ENCODE assay signal across 18 cellular contexts in the genomic region with DNA sequence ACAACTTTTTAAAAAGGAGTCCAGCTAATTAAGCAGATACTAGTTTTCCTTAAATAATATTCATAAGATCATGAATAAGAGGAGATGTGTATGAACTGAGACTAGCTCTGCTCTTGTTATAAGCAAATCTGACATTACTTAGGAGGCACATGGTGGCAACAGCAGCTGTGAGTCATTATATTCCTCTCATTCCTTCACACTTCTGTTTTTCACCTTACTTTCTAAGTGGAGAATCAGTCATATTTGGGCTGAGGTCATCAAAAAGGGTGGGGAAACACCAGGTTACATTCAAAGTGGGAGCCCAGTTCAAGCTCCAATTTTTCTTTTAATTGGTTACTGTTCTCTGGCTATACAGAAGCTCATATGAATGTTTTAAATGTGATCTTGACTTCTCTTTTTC. TPM values are rescaled to one million over a fixed set of nuclear protein-coding genes. Genes with fewer than 3 reads are reported as not detected.
DNase-seq lines count a peak whose midpoint lies in the region; ATAC-seq and TF ChIP-seq lines count a peak whose summit lies in the region.
"Had no signal": no experiment of that assay in that cellular context is flagged by ENCODE, and none has a peak within 500 bp of the region (broad histone marks: within the 10 kb centered on the region; RNA-seq: fewer than 3 reads in every experiment).

No MANE protein-coding gene starts in this region.

- H3K9me2 ChIP-seq in GM23338 (ENCODE audit: insufficient read depth) = no peaks in the 10 kb centered on the region

- no peak overlapping the region for H3K27ac Mint-ChIP-seq in endothelial cell (ENCODE audit: unreplicated experiment)
- no peak overlapping the region for H3K27ac Mint-ChIP-seq in GM23338
- H3K27ac Mint-ChIP-seq: CD4-positive, CD25-positive, alpha-beta regulatory T cell had no signal

- H2AFZ ChIP-seq in GM23338 = no peak overlapping the region

- H3K27me3 ChIP-seq in GM23338 (ENCODE audit: insufficient read depth) = peaks cover 9% of the 10 kb centered on the region
- H3K27me3 ChIP-seq: dorsolateral prefrontal cortex, ovary had no signal

- no peaks in the 10 kb centered on the region for H3K36me3 Mint-ChIP-seq in endothelial cell (ENCODE audit: low read depth, unreplicated experiment)
- H3K36me3 Mint-ChIP-seq in GM23338 (ENCODE audit: low read depth) = no peaks in the 10 kb centered on the region
- H3K36me3 Mint-ChIP-seq: CD4-positive, CD25-positive, alpha-beta regulatory T cell had no signal

- H3K9me3 Mint-ChIP-seq in endothelial cell (ENCODE audit: unreplicated experiment) (no peaks in the 10 kb centered on the region), GM23338 (no peaks in the 10 kb centered on the region)
- H3K9me3 Mint-ChIP-seq: CD4-positive, CD25-positive, alpha-beta regulatory T cell had no signal

- DNase-seq in NCI-H226 = peak; percentile 20
- no peak for DNase-seq in endothelial cell (ENCODE audit: low spot score)
- no peak for DNase-seq in GM23338 (ENCODE audit: low spot score)
- DNase-seq in activated CD8-positive, alpha-beta memory T cell treated with anti-CD3 and anti-CD28 coated beads, Interleukin-2, amount 50 U/mL, for 4 hours = no peak
- DNase-seq: CD4-positive, CD25-positive, alpha-beta regulatory T cell; dorsolateral prefrontal cortex; NCI-H524; ovary; stimulated activated CD4-positive, alpha-beta T cell treated with anti-CD3 and anti-CD28 coated beads, Interleukin-1b, Interleukin-23, amount 100 ng/mL, for 48 hours had no signal

- peaks cover 4% of the 10 kb centered on the region for H3K27me3 Mint-ChIP-seq in endothelial cell (ENCODE audit: unreplicated experiment)
- H3K27me3 Mint-ChIP-seq in GM23338 (ENCODE audit: insufficient read depth, low read depth, poor library complexity) = peaks cover 2% of the 10 kb centered on the region

- H4K20me1 ChIP-seq in GM23338 (replicated peaks; ENCODE audit: insufficient read depth) = no peaks in the 10 kb centered on the region

- H3K36me3 ChIP-seq in GM23338 (ENCODE audit: insufficient read depth) = no peaks in the 10 kb centered on the region
- H3K36me3 ChIP-seq: ovary, SJSA1 had no signal

- no peak overlapping the region for H3K4me3 ChIP-seq in GM23338
- H3K4me3 ChIP-seq: dorsolateral prefrontal cortex, lung, ovary, SJSA1 had no signal

- H3K4me3 Mint-ChIP-seq in endothelial cell (ENCODE audit: unreplicated experiment) (no peak overlapping the region), GM23338 (no peak overlapping the region)
- H3K4me3 Mint-ChIP-seq: CD4-positive, CD25-positive, alpha-beta regulatory T cell had no signal

- H3K27ac ChIP-seq in GM23338 (ENCODE audit: low read depth) = no peak overlapping the region
- H3K27ac ChIP-seq: dorsolateral prefrontal cortex, ovary, SJSA1 had no signal

- no peak overlapping the region for H3K4me2 ChIP-seq in GM23338

- ATAC-seq in GM18511 (IDR thresholded peaks at IDR 0.05; ENCODE audit: unreplicated experiment) = peak; percentile 94
- peak; percentile 96 for ATAC-seq in GM19463 (IDR thresholded peaks at IDR 0.05; ENCODE audit: unreplicated experiment)
- ATAC-seq in HG02884 (IDR thresholded peaks at IDR 0.05; ENCODE audit: unreplicated experiment) = peak; percentile 80
- ATAC-seq in GM23338 = no peak
- ATAC-seq in GM19328 (IDR thresholded peaks at IDR 0.05; ENCODE audit: unreplicated experiment) = no peak
- ATAC-seq: activated CD4-positive, CD25-positive, alpha-beta regulatory T cell treated with anti-CD3 and anti-CD28 coated beads, Interleukin-2, amount 50 U/mL, for 24 hours had no signal

- no peaks in the 10 kb centered on the region for H3K4me1 ChIP-seq in GM23338 (ENCODE audit: insufficient read depth)
- H3K4me1 ChIP-seq: SJSA1 had no signal

- H3F3A ChIP-seq in GM23338 (replicated peaks; ENCODE audit: low read depth) = no peaks in the 10 kb centered on the region

- TF ChIP-seq CTCF in endothelial cell (IDR thresholded peaks at IDR 0.05; ENCODE audit: unreplicated experiment) (no peak), GM23338 (conservative IDR thresholded peaks at IDR 0.05; ENCODE audit: low read depth in 2 of 2) (no peak)

- no peaks in the 10 kb centered on the region for H3K79me2 ChIP-seq in GM23338 (replicated peaks; ENCODE audit: insufficient read depth)

- H3K4me1 Mint-ChIP-seq in endothelial cell (ENCODE audit: unreplicated experiment) (no peaks in the 10 kb centered on the region), GM23338 (peaks cover 3% of the 10 kb centered on the region; the same call in 1 of the 3 replicates)
- H3K4me1 Mint-ChIP-seq: CD4-positive, CD25-positive, alpha-beta regulatory T cell had no signal

TF ChIP-seq in GM23338, 12 proteins besides CTCF, POLR2A, EP300 and RAD21:
- no peak for TF ChIP-seq ZNF114 (CRISPR knock-in tag; IDR thresholded peaks at IDR 0.05)
- TF ChIP-seq JUNB (IDR thresholded peaks at IDR 0.05; ENCODE audit: unreplicated experiment) = no peak
- TF ChIP-seq POLR2AphosphoS5 (IDR thresholded peaks at IDR 0.05; ENCODE audit: low read depth) = no peak
- TF ChIP-seq, protein P1, sequence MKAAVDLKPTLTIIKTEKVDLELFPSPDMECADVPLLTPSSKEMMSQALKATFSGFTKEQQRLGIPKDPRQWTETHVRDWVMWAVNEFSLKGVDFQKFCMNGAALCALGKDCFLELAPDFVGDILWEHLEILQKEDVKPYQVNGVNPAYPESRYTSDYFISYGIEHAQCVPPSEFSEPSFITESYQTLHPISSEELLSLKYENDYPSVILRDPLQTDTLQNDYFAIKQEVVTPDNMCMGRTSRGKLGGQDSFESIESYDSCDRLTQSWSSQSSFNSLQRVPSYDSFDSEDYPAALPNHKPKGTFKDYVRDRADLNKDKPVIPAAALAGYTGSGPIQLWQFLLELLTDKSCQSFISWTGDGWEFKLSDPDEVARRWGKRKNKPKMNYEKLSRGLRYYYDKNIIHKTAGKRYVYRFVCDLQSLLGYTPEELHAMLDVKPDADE (IDR thresholded peaks at IDR 0.05) = no peak
- TF ChIP-seq STAT1 (IDR thresholded peaks at IDR 0.05; ENCODE audit: unreplicated experiment) = no peak

RNA-seq across cellular contexts. Expression of a gene that starts 6.0 kb away (rescaled TPM):
- not detected for total RNA-seq in endothelial cell (ENCODE audit: unreplicated experiment)
- total RNA-seq in GM23338 (2014; rRNA removed; shearing (Covaris generic)) = 3.4 and 5.4 TPM in 2 replicates
- 4.0 and 6.0 TPM in 2 replicates for polyA plus RNA-seq in GM23338 (2016; fragmentation: Nextera tagmentation; extraction: Ambion mirVana)
- total RNA-seq: CD4-positive, CD25-positive, alpha-beta regulatory T cell; glomerular endothelial cell; lung; M059J; SJSA1 had no signal
- polyA plus RNA-seq: CD4-positive, CD25-positive, alpha-beta regulatory T cell had no signal

RNA-seq across cellular contexts. Expression of a gene that starts 12.3 kb away (rescaled TPM):
- 13.0 TPM for total RNA-seq in endothelial cell (ENCODE audit: unreplicated experiment)
- total RNA-seq in GM23338 (2014; rRNA removed; shearing (Covaris generic)) = 17.2 and 19.2 TPM in 2 replicates
- polyA plus RNA-seq in GM23338 (2016; fragmentation: Nextera tagmentation; extraction: Ambion mirVana) = 6.6 and 8.9 TPM in 2 replicates

Comparison
In these comparisons a context has a peak if more than half of its experiments do, and no peak if none do; other contexts are left out.
1. ATAC-seq: peak in GM18511 (single experiment), GM19463 (single experiment) and HG02884 (single experiment); none in GM23338 (single experiment) and GM19328 (single experiment).